Comparison of ENCODE assay signal across 26 cellular contexts in genomic region chr17:45391918-45392317, GRCh38. TPM values are rescaled to one million over a fixed set of nuclear protein-coding genes. Genes with fewer than 3 reads are reported as not detected.
A peak's percentile ranks its signal among the peaks of the same experiment; 100 is the strongest.
DNase-seq lines count a peak whose midpoint lies in the region; ATAC-seq and TF ChIP-seq lines count a peak whose summit lies in the region.
"Had no signal": no experiment of that assay in that cellular context is flagged by ENCODE, and none has a peak within 500 bp of the region (broad histone marks: within the 10 kb centered on the region; RNA-seq: fewer than 3 reads in every experiment).

No MANE protein-coding gene starts in this region.

- DNase-seq in activated naive CD4-positive, alpha-beta T cell treated with anti-CD3 and anti-CD28 coated beads, Interleukin-2, amount 50 U/mL, for 16 hours = no peak
- DNase-seq in PC-3 (no peak), left colon (no peak), NCI-H2081 treated with DMSO at 0.1 percent for 48 hours (lab: John Stamatoyannopoulos, UW) (no peak)
- DNase-seq in stimulated activated effector memory CD8-positive, alpha-beta T cell treated with anti-CD3 and anti-CD28 coated beads, Interleukin-12 subunit alpha, Interleukin-12 subunit beta, amount 100 ng/mL, for 72 hours (ENCODE audit: low spot score in 2 of 2) = no peak
- DNase-seq: ACHN; BE2C; CD4-positive, CD25-positive, alpha-beta regulatory T cell; DMS53; GOT3; Kasumi-1; NCI-H1105; NCI-H1436 treated with DMSO at 0.1 percent for 48 hours; NCI-H187 treated with DMSO at 0.1 percent for 48 hours; NCI-H2107; NCI-H524; NCI-H774; PC-9; Right ventricle myocardium superior; RPMI8226 had no signal

- peaks cover 1% of the 10 kb centered on the region for H3K27me3 Mint-ChIP-seq in activated naive CD4-positive, alpha-beta T cell treated with anti-CD3 and anti-CD28 coated beads, Interleukin-2, amount 50 U/mL, for 24 hours

- no peak overlapping the region for H3K27ac ChIP-seq in PC-3 (ENCODE audit: low read length)
- H3K27ac ChIP-seq: 22Rv1, PC-9, SJSA1 had no signal

- H3K27me3 ChIP-seq in PC-3 (ENCODE audit: low read length) = no peaks in the 10 kb centered on the region
- H3K27me3 ChIP-seq: BE2C had no signal

- H3K4me1 Mint-ChIP-seq in activated naive CD4-positive, alpha-beta T cell treated with anti-CD3 and anti-CD28 coated beads, Interleukin-2, amount 50 U/mL, for 24 hours = peaks cover 23% of the 10 kb centered on the region
- peaks cover 21% of the 10 kb centered on the region for H3K4me1 Mint-ChIP-seq in stimulated activated effector memory CD8-positive, alpha-beta T cell treated with anti-CD3 and anti-CD28 coated beads, Interleukin-12 subunit alpha, Interleukin-12 subunit beta, amount 100 ng/mL, for 72 hours

- H3K9me3 Mint-ChIP-seq in activated naive CD4-positive, alpha-beta T cell treated with anti-CD3 and anti-CD28 coated beads, Interleukin-2, amount 50 U/mL, for 24 hours = no peaks in the 10 kb centered on the region
- H3K9me3 Mint-ChIP-seq in stimulated activated effector memory CD8-positive, alpha-beta T cell treated with anti-CD3 and anti-CD28 coated beads, Interleukin-12 subunit alpha, Interleukin-12 subunit beta, amount 100 ng/mL, for 72 hours = no peaks in the 10 kb centered on the region

- no peak overlapping the region for H2AFZ ChIP-seq in PC-3 (ENCODE audit: low read length)
- H2AFZ ChIP-seq: PC-9 had no signal

- no peak overlapping the region for H3K9ac ChIP-seq in PC-3 (ENCODE audit: low read length)

- intact Hi-C loops in PC-3 (cut with micrococcal nuclease) (no loop called here), left colon (cut with DNase I, micrococcal nuclease) (no loop called here)

- no peaks in the 10 kb centered on the region for H4K20me1 ChIP-seq in PC-3 (ENCODE audit: low read length)

- no peaks in the 10 kb centered on the region for H3F3A ChIP-seq in PC-3 (ENCODE audit: low read length, unreplicated experiment)

- H3K36me3 Mint-ChIP-seq in activated naive CD4-positive, alpha-beta T cell treated with anti-CD3 and anti-CD28 coated beads, Interleukin-2, amount 50 U/mL, for 24 hours = no peaks in the 10 kb centered on the region
- H3K36me3 Mint-ChIP-seq in stimulated activated effector memory CD8-positive, alpha-beta T cell treated with anti-CD3 and anti-CD28 coated beads, Interleukin-12 subunit alpha, Interleukin-12 subunit beta, amount 100 ng/mL, for 72 hours = peaks cover 27% of the 10 kb centered on the region

- CTCF ChIA-PET in PC-3 (lab: Charles Lee) = interaction anchor here (0.9 to 3.5 kb wide), 2 partner anchors 34 to 173 kb away, joined by 4 to 15 read pairs; no protein-coding TSS in a partner anchor

- H3K4me3 Mint-ChIP-seq in activated naive CD4-positive, alpha-beta T cell treated with anti-CD3 and anti-CD28 coated beads, Interleukin-2, amount 50 U/mL, for 24 hours = no peak overlapping the region
- no peak overlapping the region for H3K4me3 Mint-ChIP-seq in stimulated activated effector memory CD8-positive, alpha-beta T cell treated with anti-CD3 and anti-CD28 coated beads, Interleukin-12 subunit alpha, Interleukin-12 subunit beta, amount 100 ng/mL, for 72 hours
- H3K4me3 Mint-ChIP-seq: CD4-positive, CD25-positive, alpha-beta regulatory T cell had no signal

- no peaks in the 10 kb centered on the region for H3K9me3 ChIP-seq in PC-3 (ENCODE audit: low read length)
- H3K9me3 ChIP-seq: BE2C, HAP-1, SJSA1 had no signal

- POLR2A ChIA-PET in PC-3 (lab: Charles Lee; ENCODE audit: unreplicated experiment) = interaction anchor here (0.6 kb wide), 1 partner anchor 141 kb away, joined by 4 read pairs; no protein-coding TSS in a partner anchor

- no TSS peak for BruUV-seq in PC-3 (replicated peaks; lab: Mats Ljungman, UMichigan)

- H3K27ac Mint-ChIP-seq in activated naive CD4-positive, alpha-beta T cell treated with anti-CD3 and anti-CD28 coated beads, Interleukin-2, amount 50 U/mL, for 24 hours = peak overlapping the region; percentile 48
- H3K27ac Mint-ChIP-seq in stimulated activated effector memory CD8-positive, alpha-beta T cell treated with anti-CD3 and anti-CD28 coated beads, Interleukin-12 subunit alpha, Interleukin-12 subunit beta, amount 100 ng/mL, for 72 hours = no peak overlapping the region

- H3K36me3 ChIP-seq in PC-3 (ENCODE audit: low read depth, low read length) = peaks cover 13% of the 10 kb centered on the region; the same call in 1 of the 2 replicates
- H3K36me3 ChIP-seq: BE2C, HAP-1, SJSA1 had no signal

- TF ChIP-seq CTCF in PC-3 (conservative IDR thresholded peaks at IDR 0.05; ENCODE audit: low read depth, low read length) = no peak

- H3K4me2 ChIP-seq in PC-3 (ENCODE audit: low read length) = no peak overlapping the region
- H3K4me2 ChIP-seq: PC-9 had no signal

- no peaks in the 10 kb centered on the region for H3K79me2 ChIP-seq in PC-3 (ENCODE audit: low read length)

- no peaks in the 10 kb centered on the region for H3K4me1 ChIP-seq in PC-3 (ENCODE audit: insufficient read depth, low read length)
- H3K4me1 ChIP-seq: HAP-1 had no signal

- H3K9me2 ChIP-seq in PC-3 (replicated peaks; ENCODE audit: low read length) = no peaks in the 10 kb centered on the region

- no peak overlapping the region for H3K4me3 ChIP-seq in PC-3 (ENCODE audit: low read length)
- H3K4me3 ChIP-seq: HAP-1, PC-9, SJSA1 had no signal

- peak; percentile 11; the same call in 1 of the 2 replicates for ATAC-seq in PC-3
- ATAC-seq in left colon = peak; percentile 12
- peak; percentile 31 for ATAC-seq in stimulated activated effector memory CD8-positive, alpha-beta T cell treated with anti-CD3 and anti-CD28 coated beads, Interleukin-12 subunit alpha, Interleukin-12 subunit beta, amount 100 ng/mL, for 72 hours
- ATAC-seq in GM19324 (IDR thresholded peaks at IDR 0.05; ENCODE audit: low FRiP score, unreplicated experiment) = no peak
- no peak for ATAC-seq in HG02610 (IDR thresholded peaks at IDR 0.05; ENCODE audit: unreplicated experiment)

RNA-seq across cellular contexts. Expression of gene ARHGAP27, which starts 40.8 kb away (rescaled TPM):
- total RNA-seq in PC-3 (2014; rRNA removed) (119 and 134 TPM in 2 replicates), left colon (100 to 1,000 TPM; 146 to 165 TPM)

Comparison
In these comparisons a context has a peak if more than half of its experiments do, and no peak if none do; other contexts are left out.
1. ATAC-seq: peak in PC-3 (single experiment), left colon (single experiment) and stimulated activated effector memory CD8-positive, alpha-beta T cell treated with anti-CD3 and anti-CD28 coated beads, Interleukin-12 subunit alpha, Interleukin-12 subunit beta, amount 100 ng/mL, for 72 hours (single experiment); none in GM19324 (single experiment) and HG02610 (single experiment).